In the genomic region with DNA sequence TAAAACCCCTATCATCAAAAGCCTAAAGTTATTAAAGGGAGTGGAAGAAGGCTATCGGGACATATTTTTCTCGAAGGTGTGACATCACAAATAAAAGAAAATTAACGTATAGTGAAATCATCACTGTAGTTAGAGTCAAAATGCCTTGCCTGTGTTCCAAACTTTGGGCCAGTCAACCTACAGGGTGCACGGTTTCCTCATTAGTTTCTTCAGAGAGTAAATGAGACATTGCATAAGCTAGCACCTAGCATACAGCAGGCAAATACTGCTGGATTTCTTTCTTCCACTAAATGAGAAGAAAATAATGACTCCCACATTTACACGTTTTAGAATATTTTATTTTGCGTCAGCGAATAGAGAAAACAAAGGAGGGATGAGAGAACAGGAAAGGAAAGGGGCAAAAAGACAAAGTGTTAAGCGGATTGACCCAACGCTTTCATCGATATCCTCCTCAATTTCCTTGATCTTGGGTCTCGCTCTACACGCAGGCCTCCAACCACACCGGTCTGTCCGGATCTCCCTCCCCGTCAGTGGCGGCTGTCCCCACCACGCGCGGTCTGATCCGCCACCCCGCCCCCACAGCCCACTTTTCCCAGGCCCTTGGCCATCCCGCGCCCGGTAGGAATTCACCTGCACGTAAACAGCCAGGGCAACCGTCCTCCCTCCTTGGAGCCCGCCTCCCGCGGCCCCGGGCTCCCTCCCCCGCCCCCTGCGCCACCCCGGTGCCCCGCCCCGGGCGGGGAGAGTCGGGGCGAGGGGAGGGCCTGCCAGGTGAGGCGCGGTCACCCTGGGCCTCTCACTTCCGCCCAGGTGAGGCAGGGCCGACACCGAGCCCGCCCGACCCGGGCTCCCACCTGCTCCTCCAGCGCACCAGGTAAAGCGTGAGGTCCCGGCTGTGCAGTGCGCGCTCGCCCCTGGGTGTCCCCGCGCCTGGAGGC, we compare ENCODE assay signal across 1 cellular context.
TF ChIP-seq lines count a peak whose summit lies in the region.

A gene with protein sequence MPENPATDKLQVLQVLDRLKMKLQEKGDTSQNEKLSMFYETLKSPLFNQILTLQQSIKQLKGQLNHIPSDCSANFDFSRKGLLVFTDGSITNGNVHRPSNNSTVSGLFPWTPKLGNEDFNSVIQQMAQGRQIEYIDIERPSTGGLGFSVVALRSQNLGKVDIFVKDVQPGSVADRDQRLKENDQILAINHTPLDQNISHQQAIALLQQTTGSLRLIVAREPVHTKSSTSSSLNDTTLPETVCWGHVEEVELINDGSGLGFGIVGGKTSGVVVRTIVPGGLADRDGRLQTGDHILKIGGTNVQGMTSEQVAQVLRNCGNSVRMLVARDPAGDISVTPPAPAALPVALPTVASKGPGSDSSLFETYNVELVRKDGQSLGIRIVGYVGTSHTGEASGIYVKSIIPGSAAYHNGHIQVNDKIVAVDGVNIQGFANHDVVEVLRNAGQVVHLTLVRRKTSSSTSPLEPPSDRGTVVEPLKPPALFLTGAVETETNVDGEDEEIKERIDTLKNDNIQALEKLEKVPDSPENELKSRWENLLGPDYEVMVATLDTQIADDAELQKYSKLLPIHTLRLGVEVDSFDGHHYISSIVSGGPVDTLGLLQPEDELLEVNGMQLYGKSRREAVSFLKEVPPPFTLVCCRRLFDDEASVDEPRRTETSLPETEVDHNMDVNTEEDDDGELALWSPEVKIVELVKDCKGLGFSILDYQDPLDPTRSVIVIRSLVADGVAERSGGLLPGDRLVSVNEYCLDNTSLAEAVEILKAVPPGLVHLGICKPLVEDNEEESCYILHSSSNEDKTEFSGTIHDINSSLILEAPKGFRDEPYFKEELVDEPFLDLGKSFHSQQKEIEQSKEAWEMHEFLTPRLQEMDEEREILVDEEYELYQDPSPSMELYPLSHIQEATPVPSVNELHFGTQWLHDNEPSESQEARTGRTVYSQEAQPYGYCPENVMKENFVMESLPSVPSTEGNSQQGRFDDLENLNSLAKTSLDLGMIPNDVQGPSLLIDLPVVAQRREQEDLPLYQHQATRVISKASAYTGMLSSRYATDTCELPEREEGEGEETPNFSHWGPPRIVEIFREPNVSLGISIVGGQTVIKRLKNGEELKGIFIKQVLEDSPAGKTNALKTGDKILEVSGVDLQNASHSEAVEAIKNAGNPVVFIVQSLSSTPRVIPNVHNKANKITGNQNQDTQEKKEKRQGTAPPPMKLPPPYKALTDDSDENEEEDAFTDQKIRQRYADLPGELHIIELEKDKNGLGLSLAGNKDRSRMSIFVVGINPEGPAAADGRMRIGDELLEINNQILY (N-terminal part only) (plus strand): TSS at position 799 of the 938 bp plus-strand sequence. CDS start 20,413 bp downstream, outside the sequence.

TF ChIP-seq in HCT116, 20 proteins besides CTCF, POLR2A, EP300 and RAD21:
- TF ChIP-seq TCF7L2 (IDR thresholded peaks at IDR 0.05; ENCODE audit: borderline replicate concordance, extremely low read depth, insufficient read depth, insufficient read length) (no peak), YY1 (IDR thresholded peaks at IDR 0.05; ENCODE audit: extremely low read depth, insufficient replicate concordance, low read depth, low read length) (peak; percentile 47), CEBPB (IDR thresholded peaks at IDR 0.05; ENCODE audit: low read depth) (peak; percentile 54), SP1 (IDR thresholded peaks at IDR 0.05; ENCODE audit: low read depth) (peak; percentile 42), EGR1 (IDR thresholded peaks at IDR 0.05; ENCODE audit: low read depth) (peak; percentile 58), POLR2AphosphoS5 (IDR thresholded peaks at IDR 0.05; ENCODE audit: low read depth, low read length) (peak; percentile 67), JUND (IDR thresholded peaks at IDR 0.05) (no peak), ZNF274 (IDR thresholded peaks at IDR 0.05; ENCODE audit: low read depth, low read length) (no peak), SIN3A (IDR thresholded peaks at IDR 0.05; ENCODE audit: low read depth) (peak; percentile 72), EZH2 (IDR thresholded peaks at IDR 0.05) (no peak)
- TF ChIP-seq, protein P1, sequence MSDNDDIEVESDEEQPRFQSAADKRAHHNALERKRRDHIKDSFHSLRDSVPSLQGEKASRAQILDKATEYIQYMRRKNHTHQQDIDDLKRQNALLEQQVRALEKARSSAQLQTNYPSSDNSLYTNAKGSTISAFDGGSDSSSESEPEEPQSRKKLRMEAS (IDR thresholded peaks at IDR 0.05) = peak; percentile 73
